Comparison of ENCODE assay signal across 1 cellular context in the genomic region with DNA sequence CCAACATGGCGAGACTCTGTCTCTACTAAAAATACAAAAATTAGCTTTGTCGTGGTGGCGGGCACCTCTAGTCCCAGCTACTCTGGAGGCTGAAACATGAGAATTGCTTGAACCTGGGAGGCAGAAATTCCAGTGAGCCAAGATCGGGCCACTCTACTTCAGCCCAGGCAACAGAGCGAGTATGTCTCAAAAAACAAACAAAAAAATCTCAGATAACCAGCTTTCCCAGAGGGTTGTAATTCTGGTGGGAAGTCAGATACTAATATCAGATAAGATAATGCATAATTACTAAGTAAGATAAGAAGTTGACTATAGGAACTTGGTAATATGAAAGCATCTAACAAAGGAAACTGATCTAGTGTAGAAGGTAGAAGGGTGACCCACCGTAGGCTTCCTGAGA.
TF ChIP-seq lines count a peak whose summit lies in the region.

No MANE protein-coding gene starts in this region.

TF ChIP-seq in WTC11, 78 proteins besides CTCF, POLR2A, EP300 and RAD21 (continued from another document):
- TF ChIP-seq, protein P1, sequence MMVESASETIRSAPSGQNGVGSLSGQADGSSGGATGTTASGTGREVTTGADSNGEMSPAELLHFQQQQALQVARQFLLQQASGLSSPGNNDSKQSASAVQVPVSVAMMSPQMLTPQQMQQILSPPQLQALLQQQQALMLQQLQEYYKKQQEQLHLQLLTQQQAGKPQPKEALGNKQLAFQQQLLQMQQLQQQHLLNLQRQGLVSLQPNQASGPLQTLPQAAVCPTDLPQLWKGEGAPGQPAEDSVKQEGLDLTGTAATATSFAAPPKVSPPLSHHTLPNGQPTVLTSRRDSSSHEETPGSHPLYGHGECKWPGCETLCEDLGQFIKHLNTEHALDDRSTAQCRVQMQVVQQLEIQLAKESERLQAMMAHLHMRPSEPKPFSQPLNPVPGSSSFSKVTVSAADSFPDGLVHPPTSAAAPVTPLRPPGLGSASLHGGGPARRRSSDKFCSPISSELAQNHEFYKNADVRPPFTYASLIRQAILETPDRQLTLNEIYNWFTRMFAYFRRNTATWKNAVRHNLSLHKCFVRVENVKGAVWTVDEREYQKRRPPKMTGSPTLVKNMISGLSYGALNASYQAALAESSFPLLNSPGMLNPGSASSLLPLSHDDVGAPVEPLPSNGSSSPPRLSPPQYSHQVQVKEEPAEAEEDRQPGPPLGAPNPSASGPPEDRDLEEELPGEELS (CRISPR knock-in tag; IDR thresholded peaks at IDR 0.05): no peak
- TF ChIP-seq SMAD3 (CRISPR knock-in tag; IDR thresholded peaks at IDR 0.05; ENCODE audit: borderline replicate concordance) (no peak), ELF4 (CRISPR knock-in tag; IDR thresholded peaks at IDR 0.05; ENCODE audit: low read depth) (no peak), FOXK1 (CRISPR knock-in tag; IDR thresholded peaks at IDR 0.05) (no peak), GTF2I (CRISPR knock-in tag; conservative IDR thresholded peaks at IDR 0.05) (no peak)
- TF ChIP-seq, protein P2, sequence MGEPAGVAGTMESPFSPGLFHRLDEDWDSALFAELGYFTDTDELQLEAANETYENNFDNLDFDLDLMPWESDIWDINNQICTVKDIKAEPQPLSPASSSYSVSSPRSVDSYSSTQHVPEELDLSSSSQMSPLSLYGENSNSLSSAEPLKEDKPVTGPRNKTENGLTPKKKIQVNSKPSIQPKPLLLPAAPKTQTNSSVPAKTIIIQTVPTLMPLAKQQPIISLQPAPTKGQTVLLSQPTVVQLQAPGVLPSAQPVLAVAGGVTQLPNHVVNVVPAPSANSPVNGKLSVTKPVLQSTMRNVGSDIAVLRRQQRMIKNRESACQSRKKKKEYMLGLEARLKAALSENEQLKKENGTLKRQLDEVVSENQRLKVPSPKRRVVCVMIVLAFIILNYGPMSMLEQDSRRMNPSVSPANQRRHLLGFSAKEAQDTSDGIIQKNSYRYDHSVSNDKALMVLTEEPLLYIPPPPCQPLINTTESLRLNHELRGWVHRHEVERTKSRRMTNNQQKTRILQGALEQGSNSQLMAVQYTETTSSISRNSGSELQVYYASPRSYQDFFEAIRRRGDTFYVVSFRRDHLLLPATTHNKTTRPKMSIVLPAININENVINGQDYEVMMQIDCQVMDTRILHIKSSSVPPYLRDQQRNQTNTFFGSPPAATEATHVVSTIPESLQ (CRISPR knock-in tag; IDR thresholded peaks at IDR 0.05): no peak
- TF ChIP-seq, protein P3, sequence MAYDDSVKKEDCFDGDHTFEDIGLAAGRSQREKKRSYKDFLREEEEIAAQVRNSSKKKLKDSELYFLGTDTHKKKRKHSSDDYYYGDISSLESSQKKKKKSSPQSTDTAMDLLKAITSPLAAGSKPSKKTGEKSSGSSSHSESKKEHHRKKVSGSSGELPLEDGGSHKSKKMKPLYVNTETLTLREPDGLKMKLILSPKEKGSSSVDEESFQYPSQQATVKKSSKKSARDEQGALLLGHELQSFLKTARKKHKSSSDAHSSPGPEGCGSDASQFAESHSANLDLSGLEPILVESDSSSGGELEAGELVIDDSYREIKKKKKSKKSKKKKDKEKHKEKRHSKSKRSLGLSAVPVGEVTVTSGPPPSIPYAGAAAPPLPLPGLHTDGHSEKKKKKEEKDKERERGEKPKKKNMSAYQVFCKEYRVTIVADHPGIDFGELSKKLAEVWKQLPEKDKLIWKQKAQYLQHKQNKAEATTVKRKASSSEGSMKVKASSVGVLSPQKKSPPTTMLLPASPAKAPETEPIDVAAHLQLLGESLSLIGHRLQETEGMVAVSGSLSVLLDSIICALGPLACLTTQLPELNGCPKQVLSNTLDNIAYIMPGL (CRISPR knock-in tag; IDR thresholded peaks at IDR 0.05): no peak
- TF ChIP-seq, protein P4, sequence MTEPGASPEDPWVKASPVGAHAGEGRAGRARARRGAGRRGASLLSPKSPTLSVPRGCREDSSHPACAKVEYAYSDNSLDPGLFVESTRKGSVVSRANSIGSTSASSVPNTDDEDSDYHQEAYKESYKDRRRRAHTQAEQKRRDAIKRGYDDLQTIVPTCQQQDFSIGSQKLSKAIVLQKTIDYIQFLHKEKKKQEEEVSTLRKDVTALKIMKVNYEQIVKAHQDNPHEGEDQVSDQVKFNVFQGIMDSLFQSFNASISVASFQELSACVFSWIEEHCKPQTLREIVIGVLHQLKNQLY (CRISPR knock-in tag; IDR thresholded peaks at IDR 0.05): no peak
- TF ChIP-seq, protein P5, sequence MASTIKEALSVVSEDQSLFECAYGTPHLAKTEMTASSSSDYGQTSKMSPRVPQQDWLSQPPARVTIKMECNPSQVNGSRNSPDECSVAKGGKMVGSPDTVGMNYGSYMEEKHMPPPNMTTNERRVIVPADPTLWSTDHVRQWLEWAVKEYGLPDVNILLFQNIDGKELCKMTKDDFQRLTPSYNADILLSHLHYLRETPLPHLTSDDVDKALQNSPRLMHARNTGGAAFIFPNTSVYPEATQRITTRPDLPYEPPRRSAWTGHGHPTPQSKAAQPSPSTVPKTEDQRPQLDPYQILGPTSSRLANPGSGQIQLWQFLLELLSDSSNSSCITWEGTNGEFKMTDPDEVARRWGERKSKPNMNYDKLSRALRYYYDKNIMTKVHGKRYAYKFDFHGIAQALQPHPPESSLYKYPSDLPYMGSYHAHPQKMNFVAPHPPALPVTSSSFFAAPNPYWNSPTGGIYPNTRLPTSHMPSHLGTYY (CRISPR knock-in tag; IDR thresholded peaks at IDR 0.05): no peak
TF ChIP-seq in WTC11: peak in this region for 0.
